ENCODE assay signal across 17 cellular contexts in the genomic region with DNA sequence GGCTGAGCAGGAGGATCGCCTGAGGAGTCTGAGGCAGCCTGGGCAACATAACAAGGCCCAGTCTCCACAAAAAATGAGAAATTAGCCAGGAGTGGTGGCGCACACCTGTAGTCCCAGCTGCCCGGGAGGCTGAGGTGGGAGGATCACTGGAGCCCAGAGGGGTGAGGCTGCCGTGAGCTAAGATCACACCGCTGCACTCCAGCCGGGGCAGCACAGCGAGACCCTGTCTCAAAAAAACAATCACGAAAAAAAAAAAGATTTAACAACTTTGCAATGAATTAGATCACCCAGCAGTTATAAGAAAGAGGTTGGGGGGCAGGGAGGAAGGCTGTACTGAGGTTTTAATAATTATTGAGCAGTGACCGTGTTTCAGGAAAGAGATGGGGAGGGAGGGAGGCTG. TPM values are rescaled to one million over a fixed set of nuclear protein-coding genes. Genes with fewer than 3 reads are reported as not detected.
DNase-seq lines count a peak whose midpoint lies in the region; ATAC-seq and TF ChIP-seq lines count a peak whose summit lies in the region.
"Had no signal": no experiment of that assay in that cellular context is flagged by ENCODE, and none has a peak within 500 bp of the region (broad histone marks: within the 10 kb centered on the region; RNA-seq: fewer than 3 reads in every experiment).

No MANE protein-coding gene starts in this region.

- H3K4me1 ChIP-seq in RWPE2 (ENCODE audit: insufficient read depth, poor library complexity, severe bottlenecking): no peaks in the 10 kb centered on the region

- H3K27ac Mint-ChIP-seq in glutamatergic neuron (ENCODE audit: unreplicated experiment): peak overlapping the region; percentile 99
- H3K27ac Mint-ChIP-seq in stimulated activated naive B cell treated with anti-CD40 and anti-IgM and Interleukin-4, amounts not matched to agents 10 μg/mL and 1 μg/mL and 100 μg/mL, for 72 hours: peak overlapping the region; percentile 63
- H3K27ac Mint-ChIP-seq: CD4-positive, alpha-beta T cell; GM23338 had no signal

- DNase-seq in RWPE2 (ENCODE audit: low spot score): peak; percentile 20
- no peak for DNase-seq in glutamatergic neuron
- DNase-seq in left kidney (ENCODE audit: low read depth, low spot score): peak; percentile 81
- no peak for DNase-seq in stimulated activated naive B cell treated with anti-CD40 and anti-IgM and Interleukin-4, amounts not matched to agents 10 μg/mL and 1 μg/mL and 100 μg/mL, for 72 hours
- DNase-seq in NCI-H345 (lab: John Stamatoyannopoulos, UW): no peak
- DNase-seq: AML-193; Calu3; CD4-positive, alpha-beta T cell; GF-D8; NCI-H1092 treated with DMSO at 0.1 percent for 48 hours; NCI-H510A treated with DMSO at 0.1 percent for 48 hours; NCI-H774 had no signal

- H3K4me1 Mint-ChIP-seq in glutamatergic neuron (ENCODE audit: low read depth, unreplicated experiment): peaks cover 51% of the 10 kb centered on the region
- peaks cover 3 to 5% of the 10 kb centered on the region in 2 donors for H3K4me1 Mint-ChIP-seq in stimulated activated naive B cell treated with anti-CD40 and anti-IgM and Interleukin-4, amounts not matched to agents 10 μg/mL and 1 μg/mL and 100 μg/mL, for 72 hours

- H3K27me3 ChIP-seq in RWPE2 (ENCODE audit: insufficient read depth, poor library complexity, severe bottlenecking): peaks cover 5% of the 10 kb centered on the region

- peaks cover 22% of the 10 kb centered on the region for H3K9me3 Mint-ChIP-seq in glutamatergic neuron (ENCODE audit: unreplicated experiment)
- H3K9me3 Mint-ChIP-seq in stimulated activated naive B cell treated with anti-CD40 and anti-IgM and Interleukin-4, amounts not matched to agents 10 μg/mL and 1 μg/mL and 100 μg/mL, for 72 hours: no peaks in the 10 kb centered on the region
- H3K9me3 Mint-ChIP-seq: CD4-positive, alpha-beta T cell; GM23338 had no signal

- H3K27me3 Mint-ChIP-seq in glutamatergic neuron (ENCODE audit: unreplicated experiment): peaks cover 26% of the 10 kb centered on the region
- H3K27me3 Mint-ChIP-seq in stimulated activated naive B cell treated with anti-CD40 and anti-IgM and Interleukin-4, amounts not matched to agents 10 μg/mL and 1 μg/mL and 100 μg/mL, for 72 hours: peaks cover 5 to 15% of the 10 kb centered on the region in 2 donors

- H3K4me3 ChIP-seq in RWPE2 (ENCODE audit: severe bottlenecking): no peak overlapping the region
- H3K4me3 ChIP-seq: GM12878, GM23338 had no signal

- no peaks in the 10 kb centered on the region for H3K36me3 ChIP-seq in RWPE2 (ENCODE audit: low read depth)

- peak overlapping the region; percentile 90 for H3K4me3 Mint-ChIP-seq in glutamatergic neuron (ENCODE audit: unreplicated experiment)
- no peak overlapping the region for H3K4me3 Mint-ChIP-seq in stimulated activated naive B cell treated with anti-CD40 and anti-IgM and Interleukin-4, amounts not matched to agents 10 μg/mL and 1 μg/mL and 100 μg/mL, for 72 hours
- H3K4me3 Mint-ChIP-seq: CD4-positive, alpha-beta T cell; GM23338 had no signal

- ATAC-seq in RWPE2 (ENCODE audit: low read depth) (no peak), GM19328 (IDR thresholded peaks at IDR 0.05; ENCODE audit: unreplicated experiment) (no peak), GM18868 (IDR thresholded peaks at IDR 0.05; ENCODE audit: unreplicated experiment) (no peak)
- ATAC-seq in stimulated activated naive B cell treated with anti-CD40 and anti-IgM and Interleukin-4, amounts not matched to agents 10 μg/mL and 1 μg/mL and 100 μg/mL, for 72 hours (replicated peaks): no peak
- ATAC-seq: GM12878, HCT116 had no signal

- no peak overlapping the region for H3K27ac ChIP-seq in RWPE2 (ENCODE audit: poor library complexity, severe bottlenecking)

- TF ChIP-seq CTCF in RWPE2 (IDR thresholded peaks at IDR 0.05; ENCODE audit: poor library complexity, severe bottlenecking): no peak
- TF ChIP-seq CTCF in glutamatergic neuron (IDR thresholded peaks at IDR 0.05; ENCODE audit: partially characterized antibody, unreplicated experiment): no peak

- no peaks in the 10 kb centered on the region for H3K9me3 ChIP-seq in RWPE2 (ENCODE audit: severe bottlenecking)

- no peaks in the 10 kb centered on the region for H3K36me3 Mint-ChIP-seq in glutamatergic neuron (ENCODE audit: unreplicated experiment)
- H3K36me3 Mint-ChIP-seq in stimulated activated naive B cell treated with anti-CD40 and anti-IgM and Interleukin-4, amounts not matched to agents 10 μg/mL and 1 μg/mL and 100 μg/mL, for 72 hours: peaks cover 0 to 4% of the 10 kb centered on the region in 2 donors

RNA-seq across cellular contexts. Expression of gene RPH3AL, which starts 49.4 kb away (rescaled TPM):
- 22.3 TPM for total RNA-seq in glutamatergic neuron (ENCODE audit: unreplicated experiment)

Comparison
In these comparisons a context has a peak if more than half of its experiments do, and no peak if none do; other contexts are left out.
1. DNase-seq: peak in RWPE2 (single experiment) and left kidney (single experiment); none in glutamatergic neuron (single experiment), stimulated activated naive B cell treated with anti-CD40 and anti-IgM and Interleukin-4, amounts not matched to agents 10 μg/mL and 1 μg/mL and 100 μg/mL, for 72 hours (single experiment) and NCI-H345 (single experiment).